11 cellular contexts compared by ENCODE assay signal in the genomic region with DNA sequence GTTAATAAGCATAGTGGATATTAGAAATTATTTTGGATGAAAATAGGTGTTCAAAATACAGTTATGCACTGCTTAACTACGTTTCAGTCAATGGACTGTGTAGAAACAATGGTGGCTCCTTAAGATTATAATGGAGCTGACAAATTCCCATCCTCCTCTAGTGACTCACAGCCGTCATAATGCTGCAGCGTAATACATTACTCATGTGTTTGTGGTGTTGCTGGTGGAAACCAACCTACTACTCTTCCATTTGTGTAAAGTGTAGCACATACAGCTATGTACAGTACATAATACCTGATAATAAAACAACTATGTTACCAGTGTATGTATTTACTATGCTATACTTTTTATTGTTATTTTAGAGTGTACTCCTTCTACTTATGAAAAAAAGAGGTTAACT.
DNase-seq lines count a peak whose midpoint lies in the region; ATAC-seq, FAIRE-seq and TF ChIP-seq lines count a peak whose summit lies in the region.
"Had no signal": no experiment of that assay in that cellular context is flagged by ENCODE, and none has a peak within 500 bp of the region (broad histone marks: within the 10 kb centered on the region; RNA-seq: fewer than 3 reads in every experiment).

No MANE protein-coding gene starts in this region.

- peak; percentile 97 for ATAC-seq in foreskin keratinocyte
- ATAC-seq: body of pancreas had no signal

- no peak overlapping the region for H3K4me2 ChIP-seq in neural progenitor cell

- H3K9me3 ChIP-seq in adrenal gland (replicated peaks in 1 of 3) (no peaks in the 10 kb centered on the region), neural progenitor cell (ENCODE audit: low read depth) (no peaks in the 10 kb centered on the region)
- H3K9me3 ChIP-seq: body of pancreas had no signal

- 56 to 80% (median 76%) methylated on average over 3 of the region's 3 CpGs for WGBS in adrenal gland, 4 donors

- H3K36me3 Mint-ChIP-seq in neural progenitor cell: no peaks in the 10 kb centered on the region

- no peaks in the 10 kb centered on the region for H3K27me3 ChIP-seq in ACC112 (ENCODE audit: insufficient read depth, low read length)
- no peaks in the 10 kb centered on the region for H3K27me3 ChIP-seq in foreskin keratinocyte
- no peaks in the 10 kb centered on the region for H3K27me3 ChIP-seq in adrenal gland
- no peaks in the 10 kb centered on the region for H3K27me3 ChIP-seq in neural progenitor cell
- H3K27me3 ChIP-seq: body of pancreas had no signal

- H3K4me3 ChIP-seq in ACC112 (ENCODE audit: low read depth, low read length): no peak overlapping the region
- no peak overlapping the region for H3K4me3 ChIP-seq in adrenal gland
- no peak overlapping the region for H3K4me3 ChIP-seq in neural progenitor cell
- H3K4me3 ChIP-seq: body of pancreas had no signal

- TF ChIP-seq CTCF in foreskin keratinocyte (conservative IDR thresholded peaks at IDR 0.05) (peak; percentile 16), adrenal gland (IDR thresholded peaks at IDR 0.05) (no peak), neural progenitor cell (IDR thresholded peaks at IDR 0.05) (no peak)

- peak; percentile 54 for FAIRE-seq in GM12891 (lab: Jason Lieb, UNC)

- H3F3A ChIP-seq in neural progenitor cell (ENCODE audit: low read depth): no peaks in the 10 kb centered on the region

- H3K4me1 Mint-ChIP-seq in neural progenitor cell: no peaks in the 10 kb centered on the region

- peak overlapping the region; percentile 70 for H2AFZ ChIP-seq in ACC112 (ENCODE audit: low read length, unreplicated experiment)
- H2AFZ ChIP-seq in neural progenitor cell (replicated peaks): no peak overlapping the region

- no peak for TF ChIP-seq POLR2A in GM12891 (IDR thresholded peaks at IDR 0.05; ENCODE audit: low read depth, low read length)
- TF ChIP-seq POLR2A in adrenal gland (IDR thresholded peaks at IDR 0.05): no peak

- no peak overlapping the region for H3K9ac ChIP-seq in neural progenitor cell

- H3K27me3 Mint-ChIP-seq in neural progenitor cell (ENCODE audit: insufficient read depth, low read depth): peaks cover 2% of the 10 kb centered on the region

- H3K27ac Mint-ChIP-seq in neural progenitor cell: no peak overlapping the region

- H4K20me1 ChIP-seq in neural progenitor cell (ENCODE audit: low read depth): no peaks in the 10 kb centered on the region

- DNase-seq in GM12891 (ENCODE audit: insufficient read length, low spot score) (no peak), SW 1271 (lab: John Stamatoyannopoulos, UW) (peak; percentile 45 to 84), foreskin keratinocyte (peak; percentile 82 to 93), adrenal gland (no peak), HUDEP-2 (lab: John Stamatoyannopoulos, UW; ENCODE audit: unreplicated experiment in 76 of 76) (no peak), retina (no peak), neural progenitor cell (ENCODE audit: low spot score) (no peak)
- DNase-seq: activated CD4-positive, alpha-beta T cell treated with anti-CD3 and anti-CD28 coated beads for 4 hours; body of pancreas; stimulated activated CD8-positive, alpha-beta memory T cell treated with anti-CD3 and anti-CD28 coated beads, Interleukin-4, amount 100 ng/mL, for 48 hours had no signal

- no peak overlapping the region for H3K4me3 Mint-ChIP-seq in neural progenitor cell

- H3K27ac ChIP-seq in ACC112 (ENCODE audit: low read depth, low read length): peak overlapping the region; percentile 81
- peak overlapping the region; percentile 84 for H3K27ac ChIP-seq in foreskin keratinocyte
- H3K27ac ChIP-seq in adrenal gland: no peak overlapping the region
- H3K27ac ChIP-seq in neural progenitor cell: no peak overlapping the region
- H3K27ac ChIP-seq: body of pancreas had no signal

- H3K4me1 ChIP-seq in ACC112 (ENCODE audit: control insufficient read depth, insufficient read depth, low read length, unreplicated experiment) (peaks cover 13% of the 10 kb centered on the region), foreskin keratinocyte (peaks cover 9% of the 10 kb centered on the region), adrenal gland (replicated peaks in 1 of 2) (no peaks in the 10 kb centered on the region), neural progenitor cell (no peaks in the 10 kb centered on the region)
- H3K4me1 ChIP-seq: body of pancreas had no signal

- H3K36me3 ChIP-seq in ACC112 (ENCODE audit: insufficient read depth, low read length) (no peaks in the 10 kb centered on the region), adrenal gland (replicated peaks in 1 of 2) (no peaks in the 10 kb centered on the region), neural progenitor cell (no peaks in the 10 kb centered on the region)

- H3K79me2 ChIP-seq in ACC112 (ENCODE audit: control insufficient read depth, insufficient read depth, low read length, unreplicated experiment): no peaks in the 10 kb centered on the region
- no peaks in the 10 kb centered on the region for H3K79me2 ChIP-seq in neural progenitor cell (ENCODE audit: low read depth)

- no peaks in the 10 kb centered on the region for H3K9me3 Mint-ChIP-seq in neural progenitor cell

- intact Hi-C loops in adrenal gland (cut with DNase I): loop anchor here in 1 of 2 donors (5.0 kb wide), 1 partner anchor 214 kb away; no protein-coding TSS in a partner anchor

TF ChIP-seq in GM12891, 5 proteins besides CTCF, POLR2A, EP300 and RAD21:
- no peak for TF ChIP-seq POLR2AphosphoS5 (IDR thresholded peaks at IDR 0.05; ENCODE audit: low read depth, low read length)
- TF ChIP-seq SPI1 (IDR thresholded peaks at IDR 0.05; ENCODE audit: low read depth, low read length): no peak
- no peak for TF ChIP-seq TAF1 (IDR thresholded peaks at IDR 0.05; ENCODE audit: low read depth, low read length)
- TF ChIP-seq PAX5 (IDR thresholded peaks at IDR 0.05; ENCODE audit: insufficient read depth, low read length, severe bottlenecking): no peak
- TF ChIP-seq POU2F2 (IDR thresholded peaks at IDR 0.05; ENCODE audit: low read depth, low read length): no peak

Comparison
In these comparisons a context has a peak if more than half of its experiments do, and no peak if none do; other contexts are left out.
1. H3K27ac ChIP-seq: peak in ACC112 (single experiment) and foreskin keratinocyte (single experiment); none in adrenal gland (0 of 5) and neural progenitor cell (single experiment).
2. DNase-seq: peak in SW 1271 (2 of 2) and foreskin keratinocyte (2 of 2); none in GM12891 (single experiment), adrenal gland (0 of 7), HUDEP-2 (0 of 76), retina (single experiment) and neural progenitor cell (single experiment).